8 cellular contexts compared by ENCODE assay signal in genomic region chr14:22929848-22930364, GRCh38. TPM values are rescaled to one million over a fixed set of nuclear protein-coding genes. Genes with fewer than 3 reads are reported as not detected.
A peak's percentile ranks its signal among the peaks of the same experiment; 100 is the strongest.
DNase-seq lines count a peak whose midpoint lies in the region; ATAC-seq and TF ChIP-seq lines count a peak whose summit lies in the region.

No MANE protein-coding gene starts in this region.

- WGBS in esophagus squamous epithelium, 2 donors, result 1 to 4% methylated on average over 6 of the region's 6 CpGs
- WGBS in psoas muscle, 3 donors, result 1% methylated on average over 6 of the region's 6 CpGs

- peak overlapping the region; percentile 93 for H2AFZ ChIP-seq in Karpas-422 (ENCODE audit: low read length)

- peaks cover 21% of the 10 kb centered on the region for H3K36me3 ChIP-seq in Karpas-422 (ENCODE audit: insufficient read depth, low read length)
- H3K36me3 ChIP-seq in esophagus squamous epithelium, result peaks cover 4 to 25% (median 14%) of the 10 kb centered on the region in 3 donors
- H3K36me3 ChIP-seq in psoas muscle (ENCODE audit: insufficient read depth in 1 of 2, low read depth in 1 of 2), result peaks cover 0 to 31% of the 10 kb centered on the region in 2 donors

- peaks cover 18% of the 10 kb centered on the region for H3K36me3 Mint-ChIP-seq in HFFc6 (ENCODE audit: low read depth)

- no peak for TF ChIP-seq CTCF in esophagus squamous epithelium (IDR thresholded peaks at IDR 0.05)
- no peak for TF ChIP-seq CTCF in psoas muscle (IDR thresholded peaks at IDR 0.05)
- TF ChIP-seq CTCF in HFFc6 (IDR thresholded peaks at IDR 0.05), result no peak
- TF ChIP-seq CTCF in GM13976 (IDR thresholded peaks at IDR 0.05; ENCODE audit: borderline replicate concordance, control extremely low read depth, extremely low read depth, insufficient read depth, missing control alignments), result no peak

- H3K9me3 Mint-ChIP-seq in HFFc6, result no peaks in the 10 kb centered on the region

- H4K20me1 ChIP-seq in Karpas-422 (ENCODE audit: insufficient read depth, low read depth, low read length), result no peaks in the 10 kb centered on the region

- no peak overlapping the region for H3K27ac Mint-ChIP-seq in HFFc6

- no peaks in the 10 kb centered on the region for H3K9me2 ChIP-seq in Karpas-422 (replicated peaks; ENCODE audit: insufficient read depth, low read length)

- H3K27me3 ChIP-seq in Karpas-422 (ENCODE audit: low read length), result no peaks in the 10 kb centered on the region
- H3K27me3 ChIP-seq in esophagus squamous epithelium, result no peaks in the 10 kb centered on the region
- H3K27me3 ChIP-seq in psoas muscle (ENCODE audit: insufficient read depth in 3 of 3, low read length in 2 of 3), result no peaks in the 10 kb centered on the region

- in situ Hi-C loops in GM13976 (cut with MboI; ENCODE audit: low sequenced_read_pairs, unreplicated experiment), result no loop called here

- intact Hi-C loops in esophagus squamous epithelium (cut with DNase I) (loop anchor here (5.0 kb wide), 1 partner anchor 47 kb away; no protein-coding TSS in a partner anchor), psoas muscle (cut with DNase I) (loop anchor here in 1 of 2 donors (10.0 kb wide), 1 partner anchor 55 kb away; the partner anchor contains the start of gene AJUBA)

- H3K27ac ChIP-seq in Karpas-422 (ENCODE audit: low read length) (peak overlapping the region; percentile 49), esophagus squamous epithelium (peak overlapping the region; percentile 82 to 97 (median 92)), psoas muscle (peak overlapping the region; percentile 88)

- peak overlapping the region; percentile 95 for H3K4me2 ChIP-seq in Karpas-422 (ENCODE audit: low read depth, low read length, poor library complexity, severe bottlenecking)

- no peak overlapping the region for H3K4me3 Mint-ChIP-seq in HFFc6

- H3K4me1 Mint-ChIP-seq in HFFc6 (ENCODE audit: low read depth), result peaks cover 37% of the 10 kb centered on the region

- DNase-seq in Karpas-422 (no peak), esophagus squamous epithelium (lab: John Stamatoyannopoulos, UW) (no peak), psoas muscle (no peak), AG08395 (ENCODE audit: low spot score) (no peak), HFFc6 (no peak), T-helper 2 cell (no peak), GM13976 (ENCODE audit: low spot score) (no peak)

- peak; percentile 8 for ATAC-seq in GM18861 (IDR thresholded peaks at IDR 0.05; ENCODE audit: unreplicated experiment)
- ATAC-seq in psoas muscle, result peak in 3 of 4 donors; percentile 27 to 64 (median 41)

- TF ChIP-seq POLR2A in esophagus squamous epithelium (IDR thresholded peaks at IDR 0.05), result no peak

- H3K79me2 ChIP-seq in Karpas-422 (ENCODE audit: low read length), result peaks cover 36% of the 10 kb centered on the region

- H3K9ac ChIP-seq in Karpas-422 (ENCODE audit: low read length), result peak overlapping the region; percentile 71

- H3K27me3 Mint-ChIP-seq in HFFc6 (ENCODE audit: insufficient read depth), result no peaks in the 10 kb centered on the region; the same call in 1 of the 2 replicates

- H3K9me3 ChIP-seq in Karpas-422 (ENCODE audit: low read length) (no peaks in the 10 kb centered on the region), esophagus squamous epithelium (no peaks in the 10 kb centered on the region), psoas muscle (no peaks in the 10 kb centered on the region)

- H3K4me1 ChIP-seq in Karpas-422 (ENCODE audit: low read length) (peaks cover 35% of the 10 kb centered on the region), esophagus squamous epithelium (peaks cover 20 to 51% (median 22%) of the 10 kb centered on the region in 3 donors), psoas muscle (peaks cover 16% of the 10 kb centered on the region)

- H3K4me3 ChIP-seq in Karpas-422 (ENCODE audit: low read length) (peak overlapping the region; percentile 84), esophagus squamous epithelium (peak overlapping the region; percentile 24 to 97 (median 90)), psoas muscle (peak overlapping the region; percentile 90)

RNA-seq across cellular contexts. Expression of gene PRMT5, which starts 0.7 kb away (rescaled TPM):
- total RNA-seq in Karpas-422 (2014; rRNA removed; shearing (Covaris generic); ENCODE audit: low replicate concordance), result 116 and 152 TPM in 2 replicates
- 10 to 100 TPM; 36.5 to 75.0 (median 66.1) TPM for total RNA-seq in esophagus squamous epithelium
- 10 to 100 TPM; 67.5 to 80.4 (median 74.1) TPM for total RNA-seq in psoas muscle
- 10 to 100 TPM; 45.3 to 99.5 (median 88.6) TPM for polyA plus RNA-seq in psoas muscle
- total RNA-seq in HFFc6 (2021; fragmentation: NEBNext Ultra II Directional; extraction: Animal tissue kit (Norgen Biotek cat#: 25700)), result 100 to 1,000 TPM; 102 to 125 (median 110) TPM

RNA-seq across cellular contexts. Expression of gene RBM23, which starts 11.0 kb away (rescaled TPM):
- total RNA-seq in Karpas-422 (2014; rRNA removed; shearing (Covaris generic); ENCODE audit: low replicate concordance), result 67.7 and 79.1 TPM in 2 replicates
- total RNA-seq in esophagus squamous epithelium (100 to 1,000 TPM in 1 of 4 donors, 10 to 100 TPM in 3; 40.0 to 101 (median 58.9) TPM), psoas muscle (10 to 100 TPM; 25.4 to 42.1 (median 27.8) TPM)
- 10 to 100 TPM; 18.4 to 35.7 (median 20.1) TPM for polyA plus RNA-seq in psoas muscle
- total RNA-seq in HFFc6 (2021; fragmentation: NEBNext Ultra II Directional; extraction: Animal tissue kit (Norgen Biotek cat#: 25700)), result 10 to 100 TPM; 43.5 to 56.8 (median 52.2) TPM

RNA-seq across cellular contexts. Expression of gene HAUS4, which starts 27.0 kb away (rescaled TPM):
- 45.9 and 52.4 TPM in 2 replicates for total RNA-seq in Karpas-422 (2014; rRNA removed; shearing (Covaris generic); ENCODE audit: low replicate concordance)
- 10 to 100 TPM; 27.6 to 44.3 (median 33.6) TPM for total RNA-seq in esophagus squamous epithelium
- 10 to 100 TPM; 11.3 to 19.3 (median 12.0) TPM for total RNA-seq in psoas muscle
- polyA plus RNA-seq in psoas muscle, result 10 to 100 TPM; 13.7 to 23.7 (median 16.2) TPM
- total RNA-seq in HFFc6 (2021; fragmentation: NEBNext Ultra II Directional; extraction: Animal tissue kit (Norgen Biotek cat#: 25700)), result 10 to 100 TPM; 13.0 to 23.5 (median 19.6) TPM

RNA-seq across cellular contexts. Expression of gene REM2, which starts 46.9 kb away (rescaled TPM):
- 0.51 TPM in 1 of 2 replicates, not detected in the other for total RNA-seq in Karpas-422 (2014; rRNA removed; shearing (Covaris generic); ENCODE audit: low replicate concordance)
- under 1 TPM; 0.19 to 0.83 (median 0.32) TPM for total RNA-seq in esophagus squamous epithelium
- total RNA-seq in psoas muscle, result under 1 TPM in 2 of 4 donors, not detected in 2; 0.21 to 0.34 TPM
- polyA plus RNA-seq in psoas muscle, result under 1 TPM; 0.05 to 0.18 (median 0.10) TPM
- under 1 TPM in 4 of 6 experiments, not detected in 2; 0.09 to 0.17 (median 0.14) TPM for total RNA-seq in HFFc6 (2021; fragmentation: NEBNext Ultra II Directional; extraction: Animal tissue kit (Norgen Biotek cat#: 25700))

RNA-seq across cellular contexts. Expression of gene AJUBA, which starts 52.4 kb away (rescaled TPM):
- not detected in 2 replicates for total RNA-seq in Karpas-422 (2014; rRNA removed; shearing (Covaris generic); ENCODE audit: low replicate concordance)
- total RNA-seq in esophagus squamous epithelium, result 10 to 100 TPM; 31.3 to 44.3 (median 34.5) TPM
- total RNA-seq in psoas muscle, result 1 to 10 TPM in 3 of 4 donors, under 1 TPM in 1; 0.95 to 1.5 (median 1.2) TPM
- polyA plus RNA-seq in psoas muscle, result under 1 TPM; 0.65 to 0.77 (median 0.66) TPM
- total RNA-seq in HFFc6 (2021; fragmentation: NEBNext Ultra II Directional; extraction: Animal tissue kit (Norgen Biotek cat#: 25700)), result 10 to 100 TPM; 66.0 to 79.7 (median 74.9) TPM
